24 cellular contexts compared by ENCODE assay signal in the genomic region with DNA sequence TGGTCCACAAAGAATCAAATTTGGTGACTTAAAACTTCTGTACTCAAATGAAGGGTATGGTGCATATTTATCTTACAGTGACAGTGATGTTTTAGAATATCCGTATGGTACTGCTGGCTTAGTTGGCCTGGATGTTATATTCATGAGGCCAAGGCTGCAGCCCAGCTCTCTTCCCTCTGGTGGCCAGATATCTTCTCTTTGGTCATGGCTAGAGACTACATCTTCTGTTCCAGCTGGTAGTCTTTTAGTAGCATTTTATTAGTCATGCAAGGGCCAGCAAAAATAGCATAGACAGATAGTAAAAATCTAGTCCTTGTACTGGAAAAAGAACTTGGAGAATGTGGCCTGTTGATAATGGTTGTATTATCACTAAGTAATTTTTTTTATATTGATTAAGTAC.
"Had no signal": no experiment of that assay in that cellular context is flagged by ENCODE, and none has a peak within 500 bp of the region (broad histone marks: within the 10 kb centered on the region; RNA-seq: fewer than 3 reads in every experiment).

No MANE protein-coding gene starts in this region.

- ATAC-seq: activated CD8-positive, alpha-beta T cell treated with anti-CD3 and anti-CD28 coated beads, Interleukin-2, amount 10 ng/mL, durations not matched to agents 7 days and 5 days; activated naive CD8-positive, alpha-beta T cell treated with anti-CD3 and anti-CD28 coated beads, Interleukin-2, amount 50 U/mL, for 24 hours had no signal

- H3K27ac Mint-ChIP-seq: activated CD4-positive, alpha-beta T cell treated with anti-CD3 and anti-CD28 coated beads, Interleukin-2, amount 10 ng/mL, durations not matched to agents 24 days and 14 days; activated CD8-positive, alpha-beta T cell treated with anti-CD3 and anti-CD28 coated beads, Interleukin-2, amount 10 ng/mL, durations not matched to agents 7 days and 5 days; activated naive CD8-positive, alpha-beta T cell treated with anti-CD3 and anti-CD28 coated beads, Interleukin-2, amount 50 U/mL, for 24 hours; activated T-cell treated with anti-CD3 and anti-CD28 coated beads, Interleukin-2, amount 50 U/mL, for 24 hours; activated T-helper 2 cell treated with anti-CD3 and anti-CD28 coated beads, Interferon-gamma antibody, Interleukin-2, Interleukin-4, amounts not matched to agents 10 μg/mL and 5 μg/mL and 100 μg/mL, durations not matched to agents 14 hours and 24 hours and 36 hours; endodermal cell; immature natural killer cell; nephron had no signal

- H3K27ac ChIP-seq: brain microvascular endothelial cell, colonic mucosa, epithelial cell of prostate, parathyroid adenoma, sigmoid colon had no signal

- H3K36me3 Mint-ChIP-seq: immature natural killer cell had no signal

- DNase-seq: activated CD4-positive, alpha-beta T cell treated with anti-CD3 and anti-CD28 coated beads, Interleukin-2, amount 10 ng/mL, durations not matched to agents 24 days and 14 days; activated CD8-positive, alpha-beta T cell treated with anti-CD3 and anti-CD28 coated beads, Interleukin-2, amount 10 ng/mL, durations not matched to agents 7 days and 5 days; activated naive CD4-positive, alpha-beta T cell treated with Interleukin-2 at 50 U/mL for 16 hours; activated naive CD8-positive, alpha-beta T cell treated with anti-CD3 and anti-CD28 coated beads, Interleukin-2, amount 50 U/mL, for 24 hours; activated T-cell treated with anti-CD3 and anti-CD28 coated beads, Interleukin-2, amount 50 U/mL, for 24 hours; anterior cingulate cortex; brain microvascular endothelial cell; colonic mucosa; endodermal cell; immature natural killer cell; sigmoid colon; spleen; stimulated activated CD8-positive, alpha-beta memory T cell treated with anti-CD3 and anti-CD28 coated beads, Interleukin-4, amount 100 ng/mL, for 48 hours; stimulated activated naive CD4-positive, alpha-beta T cell; T-helper 1 cell; T-helper 9 cell; uterus had no signal

- H3K9me3 Mint-ChIP-seq: activated CD4-positive, alpha-beta T cell treated with anti-CD3 and anti-CD28 coated beads, Interleukin-2, amount 10 ng/mL, durations not matched to agents 24 days and 14 days; activated naive CD8-positive, alpha-beta T cell treated with anti-CD3 and anti-CD28 coated beads, Interleukin-2, amount 50 U/mL, for 24 hours; activated T-cell treated with anti-CD3 and anti-CD28 coated beads, Interleukin-2, amount 50 U/mL, for 24 hours; activated T-helper 2 cell treated with anti-CD3 and anti-CD28 coated beads, Interferon-gamma antibody, Interleukin-2, Interleukin-4, amounts not matched to agents 10 μg/mL and 5 μg/mL and 100 μg/mL, durations not matched to agents 14 hours and 24 hours and 36 hours; central memory CD8-positive, alpha-beta T cell; endodermal cell; nephron had no signal

- H3K36me3 ChIP-seq: brain microvascular endothelial cell, colonic mucosa, sigmoid colon, spleen, tibial nerve, uterus had no signal

- H3K4me3 ChIP-seq: colonic mucosa, lung, sigmoid colon, spleen, tibial nerve, uterus had no signal

- H3K4me1 ChIP-seq: colonic mucosa had no signal

- H3K27me3 ChIP-seq: brain microvascular endothelial cell, colonic mucosa, sigmoid colon, tibial nerve, uterus had no signal

- H3K9me3 ChIP-seq: colonic mucosa, sigmoid colon, spleen, tibial nerve, uterus had no signal
